In the genomic region with DNA sequence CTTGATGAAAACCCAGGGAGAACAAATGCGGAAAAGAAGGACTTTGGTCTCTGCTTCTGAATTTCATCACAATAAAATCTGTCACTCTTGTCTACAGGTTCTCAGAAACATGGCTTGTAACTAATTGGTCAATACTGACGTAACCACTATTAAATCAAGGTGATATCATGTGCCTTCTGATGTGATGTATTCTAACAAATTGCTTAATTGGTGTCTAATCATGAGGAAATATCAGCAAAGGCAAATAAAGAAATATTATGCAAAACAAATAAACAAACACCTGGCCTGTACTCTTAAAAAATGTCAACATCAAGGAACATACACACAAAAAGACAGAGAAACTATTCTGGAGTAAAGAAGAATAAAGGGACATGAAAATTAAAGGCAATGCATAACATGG, we compare ENCODE assay signal across 31 cellular contexts.
"Had no signal": no experiment of that assay in that cellular context is flagged by ENCODE, and none has a peak within 500 bp of the region (broad histone marks: within the 10 kb centered on the region; RNA-seq: fewer than 3 reads in every experiment).

No MANE protein-coding gene starts in this region.

- ATAC-seq: activated CD8-positive, alpha-beta T cell treated with anti-CD3 and anti-CD28 coated beads for 36 hours; activated naive CD4-positive, alpha-beta T cell treated with anti-CD3 and anti-CD28 coated beads, Interleukin-2, amount 50 U/mL, for 72 hours; activated T-cell treated with anti-CD3 and anti-CD28 coated beads, Interleukin-2, amount 50 U/mL, for 4 hours; activated T-cell treated with anti-CD3 and anti-CD28 coated beads, Interleukin-2, amount 50 U/mL, for 72 hours; activated T-helper 17 cell treated with anti-CD3 and anti-CD28 coated beads, Interleukin-2, amount 50 U/mL, for 72 hours; body of pancreas had no signal

- H3K4me3 ChIP-seq: adrenal gland, body of pancreas, breast epithelium had no signal

- DNase-seq: activated B cell treated with CpG ODN at 0.5 μM for 24 hours; activated CD4-positive, alpha-beta memory T cell treated with anti-CD3 and anti-CD28 coated beads for 36 hours; activated CD4-positive, alpha-beta T cell treated with anti-CD3 and anti-CD28 coated beads for 4 hours; activated CD4-positive, alpha-beta T cell treated with anti-CD3 and anti-CD28 coated beads, Interleukin-2, amount 10 ng/mL, durations not matched to agents 24 days and 14 days; activated CD4-positive, alpha-beta T cell treated with anti-CD3 and anti-CD28 coated beads, Interleukin-2, amount 50 U/mL, for 1 hour; activated CD4-positive, alpha-beta T cell treated with anti-CD3 and anti-CD28 coated beads, Interleukin-2, amount 50 U/mL, for 4 hours; activated CD4-positive, CD25-positive, alpha-beta regulatory T cell treated with anti-CD3 and anti-CD28 coated beads, Interleukin-2, amount 50 U/mL, for 72 hours; activated CD8-positive, alpha-beta memory T cell treated with anti-CD3 and anti-CD28 coated beads, Interleukin-2, amount 50 U/mL, for 4 hours; activated CD8-positive, alpha-beta T cell treated with anti-CD3 and anti-CD28 coated beads for 36 hours; activated effector memory CD4-positive, alpha-beta T cell treated with anti-CD3 and anti-CD28 coated beads, Interleukin-2, amount 50 U/mL, for 16 hours; activated gamma-delta T cell treated with Interleukin-2 at 50 U/mL for 16 hours; activated naive CD4-positive, alpha-beta T cell; activated naive CD4-positive, alpha-beta T cell treated with anti-CD3 and anti-CD28 coated beads for 36 hours; activated naive CD4-positive, alpha-beta T cell treated with anti-CD3 and anti-CD28 coated beads, Interleukin-2, amount 50 U/mL, for 16 hours; activated naive CD8-positive, alpha-beta T cell treated with anti-CD3 and anti-CD28 coated beads for 36 hours; activated T-cell treated with anti-CD3 and anti-CD28 coated beads for 4 hours; activated T-cell treated with anti-CD3 and anti-CD28 coated beads, Interleukin-2, amount 50 U/mL, for 1 hour; activated T-cell treated with anti-CD3 and anti-CD28 coated beads, Interleukin-2, amount 50 U/mL, for 4 hours; activated T-cell treated with anti-CD3 and anti-CD28 coated beads, Interleukin-2, amount 50 U/mL, for 72 hours; adrenal gland; amniotic stem cell; aorta; body of pancreas; brain microvascular endothelial cell; central memory CD4-positive, alpha-beta T cell; T-helper 2 cell; T-helper 9 cell had no signal

- H3K27ac ChIP-seq: adrenal gland, body of pancreas, brain microvascular endothelial cell, breast epithelium, VCaP had no signal
